In genomic region chr2:189183170-189183569, GRCh38 we compare ENCODE assay signal across 30 cellular contexts.
"Had no signal": no experiment of that assay in that cellular context is flagged by ENCODE, and none has a peak within 500 bp of the region (broad histone marks: within the 10 kb centered on the region; RNA-seq: fewer than 3 reads in every experiment).

No MANE protein-coding gene starts in this region.

- DNase-seq: activated CD4-positive, alpha-beta T cell treated with anti-CD3 and anti-CD28 coated beads, Interleukin-2, amount 10 ng/mL, durations not matched to agents 24 days and 14 days; activated CD4-positive, alpha-beta T cell treated with anti-CD3 and anti-CD28 coated beads, Interleukin-2, amount 50 U/mL, for 4 hours; activated CD8-positive, alpha-beta T cell treated with anti-CD3 and anti-CD28 coated beads for 36 hours; activated effector memory CD4-positive, alpha-beta T cell treated with anti-CD3 and anti-CD28 coated beads, Interleukin-2, amount 50 U/mL, for 16 hours; activated naive CD4-positive, alpha-beta T cell; activated naive CD4-positive, alpha-beta T cell treated with anti-CD3 and anti-CD28 coated beads, Interleukin-2, amount 50 U/mL, for 16 hours; activated naive CD8-positive, alpha-beta T cell treated with anti-CD3 and anti-CD28 coated beads for 36 hours; activated T-cell treated with anti-CD3 and anti-CD28 coated beads, Interleukin-2, amount 50 U/mL, for 1 hour; activated T-cell treated with anti-CD3 and anti-CD28 coated beads, Interleukin-2, amount 50 U/mL, for 72 hours; amniotic stem cell; aorta; brain microvascular endothelial cell; central memory CD4-positive, alpha-beta T cell; Kasumi-1; MG63; NCI-H1048; NCI-H1105 treated with DMSO at 0.1 percent for 48 hours; NCI-H1436; NCI-H187 treated with DMSO at 0.1 percent for 48 hours; NCI-H2081 treated with DMSO at 0.1 percent for 48 hours; NCI-H345; NCI-H524 treated with DMSO at 0.1 percent for 48 hours; Peyer's patch; RPMI8226; SHP77 treated with DMSO at 0.1 percent for 48 hours; SK-N-SH had no signal

- H3K4me2 ChIP-seq: SK-N-SH had no signal

- H3K27me3 ChIP-seq: brain microvascular endothelial cell, MG63, Peyer's patch, SJSA1 had no signal

- H3K36me3 ChIP-seq: brain microvascular endothelial cell, MG63, Peyer's patch, SJSA1 had no signal

- H3K27ac Mint-ChIP-seq: activated CD4-positive, alpha-beta T cell treated with anti-CD3 and anti-CD28 coated beads, Interleukin-2, amount 10 ng/mL, durations not matched to agents 24 days and 14 days; activated CD8-positive, alpha-beta T cell treated with anti-CD3 and anti-CD28 coated beads for 36 hours; activated naive CD8-positive, alpha-beta T cell treated with anti-CD3 and anti-CD28 coated beads for 36 hours; activated T-cell treated with anti-CD3 and anti-CD28 coated beads, Interleukin-2, amount 50 U/mL, for 72 hours; activated T-helper 17 cell treated with anti-CD3 and anti-CD28 coated beads, Interleukin-2, amount 50 U/mL, for 72 hours; T-helper 1 cell treated with Interleukin-12 subunit alpha and Interleukin-12 subunit beta and Interleukin-4 antibody, amounts not matched to agents 30 μg/mL and 1 μg/mL, for 36 hours; T-helper 2 cell treated with Interferon-gamma antibody and Interleukin-4, amounts not matched to agents 5 μg/mL and 100 μg/mL, for 36 hours had no signal

- H3K9me2 ChIP-seq: SK-N-SH had no signal

- H3K36me3 Mint-ChIP-seq: activated naive CD8-positive, alpha-beta T cell treated with anti-CD3 and anti-CD28 coated beads for 36 hours had no signal

- H3K27ac ChIP-seq: brain microvascular endothelial cell, Peyer's patch, SJSA1 had no signal

- ATAC-seq: activated CD8-positive, alpha-beta T cell treated with anti-CD3 and anti-CD28 coated beads for 36 hours; activated T-cell treated with anti-CD3 and anti-CD28 coated beads, Interleukin-2, amount 50 U/mL, for 72 hours; activated T-helper 17 cell treated with anti-CD3 and anti-CD28 coated beads, Interleukin-2, amount 50 U/mL, for 72 hours had no signal

- H3K4me3 ChIP-seq: MG63, Peyer's patch, SJSA1 had no signal

- H3K4me3 Mint-ChIP-seq: activated CD4-positive, alpha-beta T cell treated with anti-CD3 and anti-CD28 coated beads, Interleukin-2, amount 10 ng/mL, durations not matched to agents 24 days and 14 days; activated CD8-positive, alpha-beta T cell treated with anti-CD3 and anti-CD28 coated beads for 36 hours; activated naive CD8-positive, alpha-beta T cell treated with anti-CD3 and anti-CD28 coated beads for 36 hours; activated T-cell treated with anti-CD3 and anti-CD28 coated beads, Interleukin-2, amount 50 U/mL, for 72 hours; activated T-helper 17 cell treated with anti-CD3 and anti-CD28 coated beads, Interleukin-2, amount 50 U/mL, for 72 hours; T-helper 1 cell treated with Interleukin-12 subunit alpha and Interleukin-12 subunit beta and Interleukin-4 antibody, amounts not matched to agents 30 μg/mL and 1 μg/mL, for 36 hours; T-helper 2 cell treated with Interferon-gamma antibody and Interleukin-4, amounts not matched to agents 5 μg/mL and 100 μg/mL, for 36 hours had no signal

- H3K4me1 ChIP-seq: Peyer's patch had no signal

- H3K9me3 Mint-ChIP-seq: activated CD4-positive, alpha-beta T cell treated with anti-CD3 and anti-CD28 coated beads, Interleukin-2, amount 10 ng/mL, durations not matched to agents 24 days and 14 days; activated CD8-positive, alpha-beta T cell treated with anti-CD3 and anti-CD28 coated beads for 36 hours; activated naive CD8-positive, alpha-beta T cell treated with anti-CD3 and anti-CD28 coated beads for 36 hours; activated T-cell treated with anti-CD3 and anti-CD28 coated beads, Interleukin-2, amount 50 U/mL, for 72 hours; activated T-helper 17 cell treated with anti-CD3 and anti-CD28 coated beads, Interleukin-2, amount 50 U/mL, for 72 hours; T-helper 1 cell treated with Interleukin-12 subunit alpha and Interleukin-12 subunit beta and Interleukin-4 antibody, amounts not matched to agents 30 μg/mL and 1 μg/mL, for 36 hours; T-helper 2 cell treated with Interferon-gamma antibody and Interleukin-4, amounts not matched to agents 5 μg/mL and 100 μg/mL, for 36 hours had no signal
